In genomic region chr7:34162017-34162565, GRCh38 we compare ENCODE assay signal across 1 cellular context.
TF ChIP-seq lines count a peak whose summit lies in the region.

No MANE protein-coding gene starts in this region.

TF ChIP-seq in IMR-90, 13 proteins besides CTCF, POLR2A, EP300 and RAD21:
- no peak for TF ChIP-seq RCOR1 (IDR thresholded peaks at IDR 0.05; ENCODE audit: insufficient replicate concordance, low read length)
- no peak for TF ChIP-seq MXI1 (IDR thresholded peaks at IDR 0.05; ENCODE audit: borderline replicate concordance, low read depth, low read length)
- TF ChIP-seq SMC3 (IDR thresholded peaks at IDR 0.05; ENCODE audit: low read depth, low read length): no peak
- TF ChIP-seq MAZ (IDR thresholded peaks at IDR 0.05; ENCODE audit: borderline replicate concordance, low read depth, low read length): no peak
- TF ChIP-seq, protein P1, sequence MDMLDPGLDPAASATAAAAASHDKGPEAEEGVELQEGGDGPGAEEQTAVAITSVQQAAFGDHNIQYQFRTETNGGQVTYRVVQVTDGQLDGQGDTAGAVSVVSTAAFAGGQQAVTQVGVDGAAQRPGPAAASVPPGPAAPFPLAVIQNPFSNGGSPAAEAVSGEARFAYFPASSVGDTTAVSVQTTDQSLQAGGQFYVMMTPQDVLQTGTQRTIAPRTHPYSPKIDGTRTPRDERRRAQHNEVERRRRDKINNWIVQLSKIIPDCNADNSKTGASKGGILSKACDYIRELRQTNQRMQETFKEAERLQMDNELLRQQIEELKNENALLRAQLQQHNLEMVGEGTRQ (IDR thresholded peaks at IDR 0.05; ENCODE audit: low read depth, low read length): no peak
- no peak for TF ChIP-seq RFX5 (IDR thresholded peaks at IDR 0.05; ENCODE audit: low read depth, low read length)
- no peak for TF ChIP-seq FOS (IDR thresholded peaks at IDR 0.05; ENCODE audit: low read depth, low read length)
- TF ChIP-seq NFE2L2 (IDR thresholded peaks at IDR 0.05; ENCODE audit: low read depth, low read length): no peak
- no peak for TF ChIP-seq CHD1 (IDR thresholded peaks at IDR 0.05; ENCODE audit: low read depth, low read length)
- TF ChIP-seq BHLHE40 (IDR thresholded peaks at IDR 0.05; ENCODE audit: low read depth, low read length): no peak
- TF ChIP-seq, protein P2, sequence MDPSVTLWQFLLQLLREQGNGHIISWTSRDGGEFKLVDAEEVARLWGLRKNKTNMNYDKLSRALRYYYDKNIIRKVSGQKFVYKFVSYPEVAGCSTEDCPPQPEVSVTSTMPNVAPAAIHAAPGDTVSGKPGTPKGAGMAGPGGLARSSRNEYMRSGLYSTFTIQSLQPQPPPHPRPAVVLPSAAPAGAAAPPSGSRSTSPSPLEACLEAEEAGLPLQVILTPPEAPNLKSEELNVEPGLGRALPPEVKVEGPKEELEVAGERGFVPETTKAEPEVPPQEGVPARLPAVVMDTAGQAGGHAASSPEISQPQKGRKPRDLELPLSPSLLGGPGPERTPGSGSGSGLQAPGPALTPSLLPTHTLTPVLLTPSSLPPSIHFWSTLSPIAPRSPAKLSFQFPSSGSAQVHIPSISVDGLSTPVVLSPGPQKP (IDR thresholded peaks at IDR 0.05; ENCODE audit: borderline replicate concordance, low read depth, low read length): no peak
- no peak for TF ChIP-seq CEBPB (IDR thresholded peaks at IDR 0.05; ENCODE audit: low read depth, low read length)
- TF ChIP-seq MAFK (IDR thresholded peaks at IDR 0.05; ENCODE audit: low read depth, low read length): no peak
